Comparison of ENCODE assay signal across 22 cellular contexts in the genomic region with DNA sequence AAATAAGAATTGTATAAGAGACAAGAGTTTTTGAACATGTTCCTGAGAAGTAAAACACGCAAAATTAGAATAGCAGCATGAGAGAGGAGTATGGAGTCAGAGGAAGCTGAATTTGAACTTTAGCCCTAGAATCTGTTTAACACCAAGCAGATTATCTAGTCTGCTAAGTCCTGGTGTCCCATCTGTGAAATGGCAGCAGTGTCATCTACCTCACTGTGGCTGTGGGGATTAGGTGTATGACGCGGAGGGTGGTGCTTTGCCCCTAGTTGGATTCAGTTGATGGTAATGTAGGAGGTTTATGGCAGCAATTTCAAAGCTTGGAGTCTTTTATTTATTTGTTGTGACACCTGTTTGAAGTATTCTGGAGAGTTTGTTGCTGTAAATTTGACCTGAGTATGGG.
"Had no signal": no experiment of that assay in that cellular context is flagged by ENCODE, and none has a peak within 500 bp of the region (broad histone marks: within the 10 kb centered on the region; RNA-seq: fewer than 3 reads in every experiment).

No MANE protein-coding gene starts in this region.

- H3K9ac ChIP-seq: parathyroid adenoma had no signal

- H3K9me3 ChIP-seq: body of pancreas, lower lobe of right lung, tibial nerve, vagina had no signal

- H3K27ac Mint-ChIP-seq: activated CD8-positive, alpha-beta T cell treated with anti-CD3 and anti-CD28 coated beads for 36 hours; activated naive CD8-positive, alpha-beta T cell; mesothelial cell of epicardium had no signal

- H3K4me3 Mint-ChIP-seq: activated CD8-positive, alpha-beta T cell treated with anti-CD3 and anti-CD28 coated beads for 36 hours; activated naive CD8-positive, alpha-beta T cell; mesothelial cell of epicardium had no signal

- H3K4me1 ChIP-seq: foreskin keratinocyte, lower lobe of right lung, parathyroid adenoma, vagina had no signal

- ATAC-seq: activated CD8-positive, alpha-beta T cell treated with anti-CD3 and anti-CD28 coated beads for 36 hours; body of pancreas; foreskin keratinocyte; left cardiac atrium; lower lobe of right lung had no signal

- H3K79me2 ChIP-seq: parathyroid adenoma had no signal

- H2AFZ ChIP-seq: parathyroid adenoma had no signal

- H3K36me3 Mint-ChIP-seq: activated naive CD8-positive, alpha-beta T cell had no signal

- H3K27ac ChIP-seq: body of pancreas, coronary artery, foreskin keratinocyte, lower lobe of right lung, parathyroid adenoma, vagina had no signal

- H3K27me3 ChIP-seq: body of pancreas, foreskin keratinocyte, tibial nerve, vagina had no signal

- H3K9me3 Mint-ChIP-seq: activated CD8-positive, alpha-beta T cell treated with anti-CD3 and anti-CD28 coated beads for 36 hours had no signal

- H3K4me3 ChIP-seq: body of pancreas, coronary artery, lower lobe of right lung, tibial nerve, vagina had no signal

- DNase-seq: activated CD4-positive, alpha-beta T cell treated with anti-CD3 and anti-CD28 coated beads for 48 hours; activated CD8-positive, alpha-beta T cell treated with anti-CD3 and anti-CD28 coated beads for 36 hours; activated gamma-delta T cell; activated T-cell treated with anti-CD3 and anti-CD28 coated beads, Interleukin-2, amount 50 U/mL, for 48 hours; amniotic stem cell; body of pancreas; central memory CD4-positive, alpha-beta T cell; effector CD8-positive, alpha-beta T cell; foreskin keratinocyte; head of caudate nucleus; left cardiac atrium; lower lobe of right lung; retina; stimulated activated CD4-positive, alpha-beta T cell treated with anti-CD3 and anti-CD28 coated beads, Interleukin-2, amount 100 ng/mL, for 48 hours; stimulated activated naive CD4-positive, alpha-beta T cell treated with Interleukin-2 at 50 U/mL for 16 hours; substantia nigra had no signal
